Comparison of ENCODE assay signal across 1 cellular context in genomic region chr1:68431076-68431475, GRCh38.
TF ChIP-seq lines count a peak whose summit lies in the region.

No MANE protein-coding gene starts in this region.

TF ChIP-seq in H1, 55 proteins besides CTCF, POLR2A, EP300 and RAD21:
- TF ChIP-seq CBX8 (IDR thresholded peaks at IDR 0.05; ENCODE audit: borderline replicate concordance, low read depth, low read length): no peak
- no peak for TF ChIP-seq CREB1 (IDR thresholded peaks at IDR 0.05)
